ENCODE assay signal across 27 cellular contexts in genomic region chr16:14339694-14340093, GRCh38.
"Had no signal": no experiment of that assay in that cellular context is flagged by ENCODE, and none has a peak within 500 bp of the region (broad histone marks: within the 10 kb centered on the region; RNA-seq: fewer than 3 reads in every experiment).

No MANE protein-coding gene starts in this region.

- H3K9me3 ChIP-seq: esophagus muscularis mucosa, gastrocnemius medialis had no signal

- H3K27me3 ChIP-seq: brain microvascular endothelial cell, dorsolateral prefrontal cortex, esophagus muscularis mucosa, foreskin keratinocyte, gastrocnemius medialis had no signal

- H3K27ac ChIP-seq: brain microvascular endothelial cell, coronary artery, dorsolateral prefrontal cortex, esophagus muscularis mucosa, foreskin keratinocyte had no signal

- H3K36me3 ChIP-seq: brain microvascular endothelial cell, esophagus muscularis mucosa, gastrocnemius medialis had no signal

- H3K4me1 ChIP-seq: foreskin keratinocyte had no signal

- ATAC-seq: activated CD4-positive, alpha-beta T cell treated with anti-CD3 and anti-CD28 coated beads for 36 hours; activated CD8-positive, alpha-beta T cell treated with anti-CD3 and anti-CD28 coated beads, Interleukin-2, amount 10 ng/mL, durations not matched to agents 7 days and 5 days; activated T-cell treated with anti-CD3 and anti-CD28 coated beads, Interleukin-2, amount 50 U/mL, for 72 hours; foreskin keratinocyte had no signal

- DNase-seq: activated CD4-positive, alpha-beta memory T cell treated with anti-CD3 and anti-CD28 coated beads for 36 hours; activated CD4-positive, alpha-beta T cell treated with anti-CD3 and anti-CD28 coated beads for 36 hours; activated CD4-positive, alpha-beta T cell treated with anti-CD3 and anti-CD28 coated beads, Interleukin-2, amount 10 ng/mL, durations not matched to agents 24 days and 14 days; activated CD4-positive, CD25-positive, alpha-beta regulatory T cell; activated CD4-positive, CD25-positive, alpha-beta regulatory T cell treated with anti-CD3 and anti-CD28 coated beads, Interleukin-2, amount 50 U/mL, for 72 hours; activated CD8-positive, alpha-beta memory T cell treated with anti-CD3 and anti-CD28 coated beads, Interleukin-2, amount 50 U/mL, for 48 hours; activated CD8-positive, alpha-beta T cell treated with anti-CD3 and anti-CD28 coated beads, Interleukin-2, amount 10 ng/mL, durations not matched to agents 7 days and 5 days; activated effector memory CD4-positive, alpha-beta T cell treated with Interleukin-2 at 50 U/mL for 16 hours; activated gamma-delta T cell treated with Interleukin-2 at 50 U/mL for 16 hours; activated naive CD4-positive, alpha-beta T cell treated with anti-CD3 and anti-CD28 coated beads, Interleukin-2, amount 50 U/mL, for 16 hours; activated naive CD4-positive, alpha-beta T cell treated with Interleukin-2 at 50 U/mL for 16 hours; activated T-cell treated with anti-CD3 and anti-CD28 coated beads for 4 hours; activated T-cell treated with anti-CD3 and anti-CD28 coated beads, Interleukin-2, amount 50 U/mL, for 24 hours; activated T-cell treated with anti-CD3 and anti-CD28 coated beads, Interleukin-2, amount 50 U/mL, for 72 hours; amniotic stem cell; anterior cingulate cortex; brain microvascular endothelial cell; dorsolateral prefrontal cortex; effector memory CD4-positive, alpha-beta T cell; endodermal cell; erythroblast; foreskin keratinocyte; gastrocnemius medialis; glutamatergic neuron; T-helper 2 cell had no signal

- H3K4me3 ChIP-seq: coronary artery, dorsolateral prefrontal cortex, esophagus muscularis mucosa, gastrocnemius medialis had no signal
